12 cellular contexts compared by ENCODE assay signal in the genomic region with DNA sequence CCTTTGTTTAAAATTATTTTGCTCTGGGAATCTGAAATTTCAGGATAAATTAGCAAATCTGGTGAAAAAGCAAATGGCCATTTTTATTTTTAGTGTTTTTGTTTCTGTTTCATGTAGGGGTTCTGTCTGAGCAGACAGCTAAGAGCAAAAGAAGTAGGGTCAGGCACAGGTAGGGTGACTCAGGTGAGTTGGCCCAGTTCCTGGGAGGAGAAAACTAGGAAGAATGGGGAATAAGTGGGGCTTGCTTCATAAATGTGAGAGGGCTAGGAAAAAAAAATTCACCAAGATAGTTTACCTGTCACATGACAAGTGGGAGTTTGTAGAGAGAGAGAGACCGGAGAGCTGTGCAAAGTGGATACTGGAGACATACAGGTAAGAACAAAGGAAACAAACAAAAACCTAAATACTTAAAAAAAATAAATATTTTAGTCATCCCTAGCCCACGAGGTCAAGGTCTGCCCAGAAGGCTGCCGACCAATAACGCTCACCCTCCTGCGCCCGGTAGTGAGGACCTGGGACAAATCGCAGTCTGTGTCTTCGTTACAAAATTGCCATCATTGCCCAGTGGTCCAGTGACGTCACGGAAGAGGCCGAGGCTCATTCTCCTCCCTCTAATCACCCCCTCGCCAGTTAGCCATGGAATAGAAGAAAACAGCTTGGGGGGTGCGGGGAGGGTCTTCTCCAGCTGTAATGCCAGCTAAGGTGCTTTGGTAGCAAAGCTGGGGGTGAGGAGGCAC. TPM values are rescaled to one million over a fixed set of nuclear protein-coding genes. Genes with fewer than 3 reads are reported as not detected.
DNase-seq lines count a peak whose midpoint lies in the region; ATAC-seq and TF ChIP-seq lines count a peak whose summit lies in the region.
"Had no signal": no experiment of that assay in that cellular context is flagged by ENCODE, and none has a peak within 500 bp of the region (broad histone marks: within the 10 kb centered on the region; RNA-seq: fewer than 3 reads in every experiment).

No MANE protein-coding gene starts in this region.

- TF ChIP-seq CTCF in glutamatergic neuron (IDR thresholded peaks at IDR 0.05; ENCODE audit: partially characterized antibody, unreplicated experiment), result no peak
- TF ChIP-seq CTCF in ovary (IDR thresholded peaks at IDR 0.05), result no peak

- no peak overlapping the region for H3K27ac Mint-ChIP-seq in activated T-helper 2 cell treated with anti-CD3 and anti-CD28 coated beads, Interferon-gamma antibody, Interleukin-2, Interleukin-4, amounts not matched to agents 10 μg/mL and 5 μg/mL and 100 μg/mL, durations not matched to agents 14 hours and 24 hours and 36 hours
- H3K27ac Mint-ChIP-seq in glutamatergic neuron (ENCODE audit: unreplicated experiment), result no peak overlapping the region

- no peak for TF ChIP-seq EP300 in ovary (IDR thresholded peaks at IDR 0.05)

- H3K79me2 ChIP-seq in ACC112 (ENCODE audit: control insufficient read depth, insufficient read depth, low read length, unreplicated experiment), result no peaks in the 10 kb centered on the region

- no peak for TF ChIP-seq POLR2A in ovary (IDR thresholded peaks at IDR 0.05)

- H3K4me3 ChIP-seq in ACC112 (ENCODE audit: low read depth, low read length) (peak overlapping the region; percentile 79), ovary (peak overlapping the region; percentile 36), MG63 (no peak overlapping the region)

- H3K9me3 ChIP-seq in ovary, result no peaks in the 10 kb centered on the region
- no peaks in the 10 kb centered on the region for H3K9me3 ChIP-seq in MG63

- peaks cover 58% of the 10 kb centered on the region for H3K27me3 Mint-ChIP-seq in activated T-helper 2 cell treated with anti-CD3 and anti-CD28 coated beads, Interferon-gamma antibody, Interleukin-2, Interleukin-4, amounts not matched to agents 10 μg/mL and 5 μg/mL and 100 μg/mL, durations not matched to agents 14 hours and 24 hours and 36 hours (ENCODE audit: low read depth)
- peaks cover 17% of the 10 kb centered on the region for H3K27me3 Mint-ChIP-seq in glutamatergic neuron (ENCODE audit: unreplicated experiment)

- H3K9me3 Mint-ChIP-seq in activated T-helper 2 cell treated with anti-CD3 and anti-CD28 coated beads, Interferon-gamma antibody, Interleukin-2, Interleukin-4, amounts not matched to agents 10 μg/mL and 5 μg/mL and 100 μg/mL, durations not matched to agents 14 hours and 24 hours and 36 hours, result no peaks in the 10 kb centered on the region
- H3K9me3 Mint-ChIP-seq in glutamatergic neuron (ENCODE audit: unreplicated experiment), result peaks cover 5% of the 10 kb centered on the region

- intact Hi-C loops in activated T-helper 2 cell treated with anti-CD3 and anti-CD28 coated beads, Interferon-gamma antibody, Interleukin-2, Interleukin-4, amounts not matched to agents 10 μg/mL and 5 μg/mL and 100 μg/mL, durations not matched to agents 14 hours and 24 hours and 36 hours (cut with micrococcal nuclease), result loop anchor here (10.0 kb wide), 1 partner anchor 352 kb away; no protein-coding TSS in a partner anchor
- intact Hi-C loops in ovary (cut with DNase I), result loop anchor here in 2 of 4 donors (5.0 to 10.0 kb wide), 3 partner anchors 195 to 355 kb away; no protein-coding TSS in a partner anchor

- DNase-seq in activated T-helper 2 cell treated with anti-CD3 and anti-CD28 coated beads, Interferon-gamma antibody, Interleukin-2, Interleukin-4, amounts not matched to agents 10 μg/mL and 5 μg/mL and 100 μg/mL, durations not matched to agents 14 hours and 24 hours and 36 hours (ENCODE audit: low spot score), result no peak
- no peak for DNase-seq in glutamatergic neuron
- no peak for DNase-seq in ovary
- no peak for DNase-seq in mucosa of gallbladder (ENCODE audit: low spot score)
- no peak for DNase-seq in cortex of kidney (lab: John Stamatoyannopoulos, UW)
- no peak for DNase-seq in MG63
- DNase-seq: occipital lobe had no signal

- peaks cover 31% of the 10 kb centered on the region for H3K27me3 ChIP-seq in ACC112 (ENCODE audit: insufficient read depth, low read length)
- no peaks in the 10 kb centered on the region for H3K27me3 ChIP-seq in ovary
- no peaks in the 10 kb centered on the region; the same call in 1 of the 2 replicates for H3K27me3 ChIP-seq in MG63

- no peaks in the 10 kb centered on the region for H3K36me3 ChIP-seq in ACC112 (ENCODE audit: insufficient read depth, low read length)
- no peaks in the 10 kb centered on the region for H3K36me3 ChIP-seq in ovary
- H3K36me3 ChIP-seq in MG63, result no peaks in the 10 kb centered on the region

- peak overlapping the region; percentile 14 for H3K4me3 Mint-ChIP-seq in activated T-helper 2 cell treated with anti-CD3 and anti-CD28 coated beads, Interferon-gamma antibody, Interleukin-2, Interleukin-4, amounts not matched to agents 10 μg/mL and 5 μg/mL and 100 μg/mL, durations not matched to agents 14 hours and 24 hours and 36 hours (ENCODE audit: low read depth)
- H3K4me3 Mint-ChIP-seq in glutamatergic neuron (ENCODE audit: unreplicated experiment), result peak overlapping the region; percentile 15

- no peak overlapping the region for H3K27ac ChIP-seq in ACC112 (ENCODE audit: low read depth, low read length)
- H3K27ac ChIP-seq in ovary, result no peak overlapping the region

- H3K36me3 Mint-ChIP-seq in activated T-helper 2 cell treated with anti-CD3 and anti-CD28 coated beads, Interferon-gamma antibody, Interleukin-2, Interleukin-4, amounts not matched to agents 10 μg/mL and 5 μg/mL and 100 μg/mL, durations not matched to agents 14 hours and 24 hours and 36 hours (ENCODE audit: low read depth), result no peaks in the 10 kb centered on the region
- peaks cover 5% of the 10 kb centered on the region for H3K36me3 Mint-ChIP-seq in glutamatergic neuron (ENCODE audit: unreplicated experiment)

- H3K4me1 ChIP-seq in ACC112 (ENCODE audit: control insufficient read depth, insufficient read depth, low read length, unreplicated experiment) (peaks cover 9% of the 10 kb centered on the region), ovary (ENCODE audit: insufficient read depth) (peaks cover 7% of the 10 kb centered on the region)

- no peak for ATAC-seq in GM18517 (IDR thresholded peaks at IDR 0.05; ENCODE audit: unreplicated experiment)

- H2AFZ ChIP-seq in ACC112 (ENCODE audit: low read length, unreplicated experiment), result no peak overlapping the region

- H3K4me1 Mint-ChIP-seq in activated T-helper 2 cell treated with anti-CD3 and anti-CD28 coated beads, Interferon-gamma antibody, Interleukin-2, Interleukin-4, amounts not matched to agents 10 μg/mL and 5 μg/mL and 100 μg/mL, durations not matched to agents 14 hours and 24 hours and 36 hours (ENCODE audit: low read depth), result no peaks in the 10 kb centered on the region
- H3K4me1 Mint-ChIP-seq in glutamatergic neuron (ENCODE audit: low read depth, unreplicated experiment), result no peaks in the 10 kb centered on the region

- WGBS in ovary, 3 donors, result 52 to 61% (median 57%) methylated on average over 13 of the region's 13 CpGs

RNA-seq across cellular contexts. Expression of a gene that starts 2.3 kb away (rescaled TPM):
- not detected in 2 replicates for total RNA-seq in activated T-helper 2 cell treated with anti-CD3 and anti-CD28 coated beads, Interferon-gamma antibody, Interleukin-2, Interleukin-4, amounts not matched to agents 10 μg/mL and 5 μg/mL and 100 μg/mL, durations not matched to agents 14 hours and 24 hours and 36 hours
- total RNA-seq in glutamatergic neuron (ENCODE audit: unreplicated experiment) (not detected), ovary (10 to 100 TPM in 3 of 7 donors, 1 to 10 TPM in 4; 2.5 to 29.3 (median 9.7) TPM), mucosa of gallbladder (11.6 TPM)
- 10 to 100 TPM in 1 of 2 donors, 1 to 10 TPM in 1; 7.3 to 24.0 TPM for polyA plus RNA-seq in ovary
- total RNA-seq in MG63 (2014; rRNA removed; shearing (Covaris generic); ENCODE audit: low replicate concordance), result 0.72 and 1.4 TPM in 2 replicates
- total RNA-seq: activated CD8-positive, alpha-beta memory T cell treated with anti-CD3 and anti-CD28 coated beads for 36 hours; G401 had no signal

RNA-seq across cellular contexts. Expression of a gene that starts 12.1 kb away (rescaled TPM):
- total RNA-seq in activated T-helper 2 cell treated with anti-CD3 and anti-CD28 coated beads, Interferon-gamma antibody, Interleukin-2, Interleukin-4, amounts not matched to agents 10 μg/mL and 5 μg/mL and 100 μg/mL, durations not matched to agents 14 hours and 24 hours and 36 hours, result not detected in 2 replicates
- total RNA-seq in glutamatergic neuron (ENCODE audit: unreplicated experiment) (not detected), ovary (under 1 TPM in 2 of 7 donors, not detected in 5; 0.15 to 0.69 TPM), mucosa of gallbladder (not detected)
- not detected for polyA plus RNA-seq in ovary
- not detected in 2 replicates for total RNA-seq in MG63 (2014; rRNA removed; shearing (Covaris generic); ENCODE audit: low replicate concordance)
- total RNA-seq: activated CD8-positive, alpha-beta memory T cell treated with anti-CD3 and anti-CD28 coated beads for 36 hours; G401; H7; occipital lobe had no signal

RNA-seq across cellular contexts. Expression of a gene that starts 39.0 kb away (rescaled TPM):
- total RNA-seq in activated T-helper 2 cell treated with anti-CD3 and anti-CD28 coated beads, Interferon-gamma antibody, Interleukin-2, Interleukin-4, amounts not matched to agents 10 μg/mL and 5 μg/mL and 100 μg/mL, durations not matched to agents 14 hours and 24 hours and 36 hours, result 1.9 and 2.0 TPM in 2 replicates
- total RNA-seq in glutamatergic neuron (ENCODE audit: unreplicated experiment), result not detected
- 10 to 100 TPM in 5 of 7 donors, 1 to 10 TPM in 2; 7.0 to 30.8 (median 18.3) TPM for total RNA-seq in ovary
- 10 to 100 TPM in 1 of 2 donors, 1 to 10 TPM in 1; 10.0 to 42.1 TPM for polyA plus RNA-seq in ovary
- 38.4 TPM for total RNA-seq in mucosa of gallbladder
- total RNA-seq in MG63 (2014; rRNA removed; shearing (Covaris generic); ENCODE audit: low replicate concordance), result not detected in 2 replicates
- total RNA-seq: G401 had no signal
